ENCODE assay signal across 9 cellular contexts in the genomic region with DNA sequence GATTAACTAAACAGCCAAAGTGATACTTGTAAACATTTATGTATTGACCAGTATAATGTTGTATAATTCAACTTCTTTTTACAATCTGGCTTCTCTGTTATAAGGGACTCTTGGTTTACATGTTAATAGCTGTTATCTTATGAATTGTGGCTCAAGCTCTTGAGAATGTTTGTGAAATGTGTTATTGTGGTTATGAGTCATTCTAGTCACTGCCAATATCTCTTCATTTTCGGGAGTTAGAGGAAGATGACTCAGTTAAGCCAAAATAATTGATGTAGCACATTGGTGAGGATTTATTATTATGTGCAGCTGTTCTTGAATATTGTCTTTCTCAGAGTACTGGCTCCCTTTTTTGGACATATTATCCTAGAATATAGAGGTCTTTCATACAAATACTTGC.
DNase-seq lines count a peak whose midpoint lies in the region; ATAC-seq and TF ChIP-seq lines count a peak whose summit lies in the region.
"Had no signal": no experiment of that assay in that cellular context is flagged by ENCODE, and none has a peak within 500 bp of the region (broad histone marks: within the 10 kb centered on the region; RNA-seq: fewer than 3 reads in every experiment).

No MANE protein-coding gene starts in this region.

- H3K9me3 Mint-ChIP-seq in stimulated activated naive B cell treated with anti-CD40 and anti-IgM and Interleukin-4, amounts not matched to agents 10 μg/mL and 1 μg/mL and 100 μg/mL, for 72 hours: no peaks in the 10 kb centered on the region
- H3K9me3 Mint-ChIP-seq: IgD-negative memory B cell had no signal

- TF ChIP-seq CTCF in cardiac fibroblast (IDR thresholded peaks at IDR 0.05; ENCODE audit: low read depth, low read length) (no peak), stomach (IDR thresholded peaks at IDR 0.05) (no peak), body of pancreas (IDR thresholded peaks at IDR 0.05) (no peak)

- H3K4me1 ChIP-seq in stomach (peaks cover 0 to 11% (median 3%) of the 10 kb centered on the region in 4 donors), body of pancreas (no peaks in the 10 kb centered on the region)

- H3K27me3 ChIP-seq in stomach (no peaks in the 10 kb centered on the region), body of pancreas (no peaks in the 10 kb centered on the region)

- H3K27ac Mint-ChIP-seq in stimulated activated naive B cell treated with anti-CD40 and anti-IgM and Interleukin-4, amounts not matched to agents 10 μg/mL and 1 μg/mL and 100 μg/mL, for 72 hours: no peak overlapping the region
- H3K27ac Mint-ChIP-seq: IgD-negative memory B cell had no signal

- H3K4me3 ChIP-seq in cardiac fibroblast (replicated peaks in 1 of 2; ENCODE audit: low read depth in 2 of 2, low read length in 2 of 2) (no peak overlapping the region), stomach (no peak overlapping the region), body of pancreas (no peak overlapping the region)

- intact Hi-C loops in stomach (cut with DNase I; ENCODE audit: low total_unique reads): no loop called here
- intact Hi-C loops in body of pancreas (cut with DNase I): no loop called here

- no peaks in the 10 kb centered on the region for H3K36me3 Mint-ChIP-seq in stimulated activated naive B cell treated with anti-CD40 and anti-IgM and Interleukin-4, amounts not matched to agents 10 μg/mL and 1 μg/mL and 100 μg/mL, for 72 hours
- H3K36me3 Mint-ChIP-seq: IgD-negative memory B cell had no signal

- no peaks in the 10 kb centered on the region for H3K27me3 Mint-ChIP-seq in stimulated activated naive B cell treated with anti-CD40 and anti-IgM and Interleukin-4, amounts not matched to agents 10 μg/mL and 1 μg/mL and 100 μg/mL, for 72 hours
- H3K27me3 Mint-ChIP-seq: IgD-negative memory B cell had no signal

- H3K4me3 Mint-ChIP-seq in stimulated activated naive B cell treated with anti-CD40 and anti-IgM and Interleukin-4, amounts not matched to agents 10 μg/mL and 1 μg/mL and 100 μg/mL, for 72 hours: no peak overlapping the region
- H3K4me3 Mint-ChIP-seq: IgD-negative memory B cell had no signal

- H3K36me3 ChIP-seq in stomach (no peaks in the 10 kb centered on the region), body of pancreas (replicated peaks in 1 of 2; ENCODE audit: insufficient read depth in 1 of 2, low read depth in 2 of 2) (no peaks in the 10 kb centered on the region)

- WGBS in stomach, 5 donors: 0 to 8% (median 4%) methylated on average over 1 of the region's 1 CpG
- WGBS in body of pancreas, 2 donors: 4 to 22% methylated on average over 1 of the region's 1 CpG

- DNase-seq in GM03348 (ENCODE audit: low spot score): peak; percentile 63
- peak; percentile 58 for DNase-seq in HPDE6-E6E7 (ENCODE audit: extremely low spot score)
- DNase-seq in cardiac fibroblast (ENCODE audit: low read depth in 2 of 2): peak; percentile 93 to 97
- no peak for DNase-seq in stimulated activated naive B cell treated with anti-CD40 and anti-IgM and Interleukin-4, amounts not matched to agents 10 μg/mL and 1 μg/mL and 100 μg/mL, for 72 hours
- no peak for DNase-seq in activated CD4-positive, CD25-positive, alpha-beta regulatory T cell treated with anti-CD3 and anti-CD28 coated beads, Interleukin-2, amount 50 U/mL, for 72 hours
- no peak for DNase-seq in stomach
- DNase-seq in body of pancreas: no peak

- TF ChIP-seq POLR2A in stomach (IDR thresholded peaks at IDR 0.05) (no peak), body of pancreas (IDR thresholded peaks at IDR 0.05) (no peak)

- no peak for TF ChIP-seq EP300 in stomach (IDR thresholded peaks at IDR 0.05)

- H3K27ac ChIP-seq in stomach: no peak overlapping the region
- no peak overlapping the region for H3K27ac ChIP-seq in body of pancreas

- ATAC-seq in GM21528 (IDR thresholded peaks at IDR 0.05; ENCODE audit: low FRiP score, unreplicated experiment) (peak; percentile 93), body of pancreas (no peak)
- peak; percentile 38 to 74 for ATAC-seq in stimulated activated naive B cell treated with anti-CD40 and anti-IgM and Interleukin-4, amounts not matched to agents 10 μg/mL and 1 μg/mL and 100 μg/mL, for 72 hours (replicated peaks)

- no peaks in the 10 kb centered on the region for H3K4me1 Mint-ChIP-seq in stimulated activated naive B cell treated with anti-CD40 and anti-IgM and Interleukin-4, amounts not matched to agents 10 μg/mL and 1 μg/mL and 100 μg/mL, for 72 hours
- H3K4me1 Mint-ChIP-seq: IgD-negative memory B cell had no signal

- H3K9me3 ChIP-seq in stomach (no peaks in the 10 kb centered on the region), body of pancreas (no peaks in the 10 kb centered on the region)

Comparison
In these comparisons a context has a peak if more than half of its experiments do, and no peak if none do; other contexts are left out.
1. DNase-seq: peak in GM03348 (single experiment), HPDE6-E6E7 (single experiment) and cardiac fibroblast (2 of 2); none in stimulated activated naive B cell treated with anti-CD40 and anti-IgM and Interleukin-4, amounts not matched to agents 10 μg/mL and 1 μg/mL and 100 μg/mL, for 72 hours (single experiment), activated CD4-positive, CD25-positive, alpha-beta regulatory T cell treated with anti-CD3 and anti-CD28 coated beads, Interleukin-2, amount 50 U/mL, for 72 hours (single experiment), stomach (single experiment) and body of pancreas (0 of 4).